ENCODE assay signal across 9 cellular contexts in the genomic region with DNA sequence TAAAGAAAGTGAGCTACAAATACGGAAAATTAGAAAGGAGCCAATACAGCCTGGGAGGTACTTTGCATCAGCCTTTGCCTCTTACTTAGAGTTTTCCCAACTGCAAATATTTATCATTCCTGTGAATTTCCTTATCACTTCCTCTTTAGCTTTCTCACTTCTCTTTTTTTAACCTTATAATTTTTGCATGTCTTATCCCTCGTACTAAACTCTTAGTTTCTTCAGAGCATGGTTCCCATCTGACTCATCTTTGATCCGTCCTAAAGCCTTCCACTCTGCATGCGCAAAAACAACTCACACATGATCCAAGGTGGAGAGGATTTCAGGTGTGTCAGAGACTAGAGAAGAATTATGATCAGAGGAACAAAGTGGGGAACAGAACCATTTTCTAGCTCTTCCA. TPM values are rescaled to one million over a fixed set of nuclear protein-coding genes. Genes with fewer than 3 reads are reported as not detected.
DNase-seq lines count a peak whose midpoint lies in the region; ATAC-seq and TF ChIP-seq lines count a peak whose summit lies in the region.
"Had no signal": no experiment of that assay in that cellular context is flagged by ENCODE, and none has a peak within 500 bp of the region (broad histone marks: within the 10 kb centered on the region; RNA-seq: fewer than 3 reads in every experiment).

No MANE protein-coding gene starts in this region.

- H2AFZ ChIP-seq in smooth muscle cell (ENCODE audit: low read depth) = no peak overlapping the region

- peak overlapping the region in 2 of 10 donors; percentile 9 to 53 for H3K27ac Mint-ChIP-seq in naive thymus-derived CD8-positive, alpha-beta T cell

- H3K9ac ChIP-seq in smooth muscle cell (ENCODE audit: low read depth) = no peak overlapping the region

- peaks cover 6% of the 10 kb centered on the region for H3K79me2 ChIP-seq in smooth muscle cell (ENCODE audit: low read depth)

- ATAC-seq in GM19395 (IDR thresholded peaks at IDR 0.05; ENCODE audit: unreplicated experiment) (peak; percentile 67), HG03135 (IDR thresholded peaks at IDR 0.05; ENCODE audit: unreplicated experiment) (peak; percentile 53), GM19035 (IDR thresholded peaks at IDR 0.05; ENCODE audit: unreplicated experiment) (no peak)
- no peak for ATAC-seq in naive thymus-derived CD8-positive, alpha-beta T cell

- no TSS peak for BruUV-seq in A673 (replicated peaks; lab: Mats Ljungman, UMichigan)

- H3K9me3 Mint-ChIP-seq in naive thymus-derived CD8-positive, alpha-beta T cell = no peaks in the 10 kb centered on the region
- H3K9me3 Mint-ChIP-seq: T-helper 1 cell treated with Interleukin-12 subunit alpha and Interleukin-12 subunit beta and Interleukin-4 antibody, amounts not matched to agents 30 μg/mL and 1 μg/mL, for 36 hours had no signal

- H3K36me3 Mint-ChIP-seq in naive thymus-derived CD8-positive, alpha-beta T cell = peaks cover 0 to 6% (median 3%) of the 10 kb centered on the region in 3 donors

- peak overlapping the region in 1 of 10 donors; percentile 1 for H3K4me3 Mint-ChIP-seq in naive thymus-derived CD8-positive, alpha-beta T cell

- no peaks in the 10 kb centered on the region for H3K4me1 ChIP-seq in smooth muscle cell (ENCODE audit: low read depth)
- no peaks in the 10 kb centered on the region for H3K4me1 ChIP-seq in A673 (ENCODE audit: insufficient read depth, low read length, poor library complexity, severe bottlenecking)

- H3K4me3 ChIP-seq in smooth muscle cell (no peak overlapping the region), A673 (ENCODE audit: low read depth, low read length, poor library complexity, severe bottlenecking) (no peak overlapping the region)

- CTCF ChIA-PET in A673 (lab: Charles Lee) = no interaction called here

- 46% methylated on average over 4 of the region's 4 CpGs for WGBS in smooth muscle cell (ENCODE audit: low lambda C conversion rate)

- H3K36me3 ChIP-seq in smooth muscle cell (ENCODE audit: low read depth) (peaks cover 11% of the 10 kb centered on the region), A673 (ENCODE audit: insufficient read depth, low read length, poor library complexity, severe bottlenecking) (peaks cover 9% of the 10 kb centered on the region)

- peaks cover 0 to 5% (median 2%) of the 10 kb centered on the region in 5 donors for H3K27me3 Mint-ChIP-seq in naive thymus-derived CD8-positive, alpha-beta T cell

- POLR2A ChIA-PET in naive thymus-derived CD8-positive, alpha-beta T cell (lab: Charles Lee) = interaction anchor here (2.7 kb wide), 1 partner anchor 9 kb away, joined by 20 read pairs; a partner anchor contains a TSS
- POLR2A ChIA-PET in A673 (lab: Charles Lee; ENCODE audit: low non-redundant PET) = interaction anchor here (0.6 kb wide), 1 partner anchor 58 kb away, joined by 3 read pairs; a partner anchor contains a TSS

- peaks cover 39% of the 10 kb centered on the region for H3F3A ChIP-seq in smooth muscle cell (ENCODE audit: low read depth)

- H3K4me2 ChIP-seq in smooth muscle cell = no peak overlapping the region

- peaks cover 12% of the 10 kb centered on the region for H4K20me1 ChIP-seq in smooth muscle cell (ENCODE audit: low read depth)

- H3K27me3 ChIP-seq in smooth muscle cell (ENCODE audit: low read depth) (no peaks in the 10 kb centered on the region), A673 (replicated peaks; ENCODE audit: insufficient read depth, low read depth, low read length, poor library complexity) (no peaks in the 10 kb centered on the region)

- peak overlapping the region; percentile 28; the same call in 1 of the 2 replicates for H3K27ac ChIP-seq in VCaP
- H3K27ac ChIP-seq in smooth muscle cell (ENCODE audit: low read depth) = peak overlapping the region; percentile 42
- H3K27ac ChIP-seq in A673 (ENCODE audit: low read depth, low read length, poor library complexity, severe bottlenecking) = no peak overlapping the region

- H3K4me1 Mint-ChIP-seq in naive thymus-derived CD8-positive, alpha-beta T cell = peaks cover 6 to 29% (median 11%) of the 10 kb centered on the region in 4 donors

- H3K9me3 ChIP-seq in smooth muscle cell (replicated peaks; ENCODE audit: low read depth) (no peaks in the 10 kb centered on the region), A673 (ENCODE audit: low read depth, low read length, poor library complexity, severe bottlenecking) (no peaks in the 10 kb centered on the region)

- no peak for DNase-seq in smooth muscle cell (lab: John Stamatoyannopoulos, UW; ENCODE audit: unreplicated experiment)
- DNase-seq in naive thymus-derived CD8-positive, alpha-beta T cell = no peak
- no peak for DNase-seq in A673 (ENCODE audit: low spot score)
- DNase-seq: posterior cingulate gyrus had no signal

- intact Hi-C loops in A673 (cut with micrococcal nuclease; ENCODE audit: unreplicated experiment) = no loop called here

- TF ChIP-seq CTCF in VCaP (conservative IDR thresholded peaks at IDR 0.05) (no peak), smooth muscle cell (IDR thresholded peaks at IDR 0.05; ENCODE audit: borderline replicate concordance, insufficient read depth, poor library complexity, severe bottlenecking) (no peak), A673 (conservative IDR thresholded peaks at IDR 0.05; ENCODE audit: low read depth, low read length) (no peak)

RNA-seq across cellular contexts. Expression of a gene that starts 9.6 kb away (rescaled TPM):
- total RNA-seq in smooth muscle cell = 13.3 and 13.5 TPM in 2 replicates
- 6.1 and 8.4 TPM in 2 replicates for polyA plus RNA-seq in smooth muscle cell
- 1 to 10 TPM; 4.0 to 4.7 TPM for total RNA-seq in naive thymus-derived CD8-positive, alpha-beta T cell
- 1 to 10 TPM; 4.1 to 5.6 (median 4.8) TPM for polyA plus RNA-seq in naive thymus-derived CD8-positive, alpha-beta T cell
- total RNA-seq in A673 (2021) = 11.9 and 13.8 TPM in 2 replicates

RNA-seq across cellular contexts. Expression of a gene that starts 57.3 kb away (rescaled TPM):
- 333 and 376 TPM in 2 replicates for total RNA-seq in smooth muscle cell
- 140 and 152 TPM in 2 replicates for polyA plus RNA-seq in smooth muscle cell
- total RNA-seq in naive thymus-derived CD8-positive, alpha-beta T cell = 10 to 100 TPM; 91.4 to 97.5 TPM
- polyA plus RNA-seq in naive thymus-derived CD8-positive, alpha-beta T cell = 10 to 100 TPM; 51.7 to 63.5 (median 54.4) TPM
- 135 and 136 TPM in 2 replicates for total RNA-seq in A673 (2021)

RNA-seq across cellular contexts. Expression of a gene that starts 59.9 kb away (rescaled TPM):
- total RNA-seq in smooth muscle cell (1.0 and 2.4 TPM in 2 replicates), A673 (2021) (0.31 and 0.67 TPM in 2 replicates)
- 1.1 TPM in 1 of 2 replicates, not detected in the other for polyA plus RNA-seq in smooth muscle cell
- total RNA-seq in naive thymus-derived CD8-positive, alpha-beta T cell = not detected
- polyA plus RNA-seq in naive thymus-derived CD8-positive, alpha-beta T cell = not detected

Comparison
In these comparisons a context has a peak if more than half of its experiments do, and no peak if none do; other contexts are left out.
1. ATAC-seq: peak in GM19395 (single experiment) and HG03135 (single experiment); none in GM19035 (single experiment) and naive thymus-derived CD8-positive, alpha-beta T cell (0 of 2).